In the genomic region with DNA sequence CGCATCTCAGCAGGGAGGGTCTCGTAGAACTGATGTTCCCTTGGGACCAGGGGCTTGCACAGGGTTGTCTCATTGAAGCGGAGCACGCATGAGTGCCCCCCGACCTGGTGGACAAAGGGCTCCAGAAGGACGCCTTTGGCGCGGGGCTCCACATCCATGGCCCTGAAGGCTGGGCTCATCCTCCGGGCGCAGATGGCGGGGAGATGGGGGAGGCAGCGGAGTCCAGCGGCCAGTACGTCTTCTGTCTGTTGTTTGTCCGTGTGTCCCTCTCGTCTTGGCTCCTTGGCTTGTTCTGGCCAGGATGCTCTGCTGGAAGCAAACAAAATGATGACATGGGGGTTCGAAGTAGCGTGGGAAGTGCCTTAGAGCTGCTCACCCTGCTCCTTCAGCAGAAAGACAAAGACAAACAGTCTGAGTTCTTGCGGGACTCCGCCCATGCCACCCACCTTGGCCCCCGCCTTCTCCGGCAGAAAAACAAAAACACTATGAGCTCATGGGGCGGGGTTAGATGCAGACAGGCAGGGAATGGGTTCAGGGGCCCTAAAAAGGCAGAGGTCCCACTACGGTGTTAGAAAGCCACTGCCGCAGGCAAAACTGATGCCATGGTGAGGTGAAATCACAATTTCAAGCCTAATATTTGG, we compare ENCODE assay signal across 10 cellular contexts. TPM values are rescaled to one million over a fixed set of nuclear protein-coding genes. Genes with fewer than 3 reads are reported as not detected.
DNase-seq lines count a peak whose midpoint lies in the region; ATAC-seq and TF ChIP-seq lines count a peak whose summit lies in the region.
"Had no signal": no experiment of that assay in that cellular context is flagged by ENCODE, and none has a peak within 500 bp of the region (broad histone marks: within the 10 kb centered on the region; RNA-seq: fewer than 3 reads in every experiment).

No MANE protein-coding gene starts in this region.

- no peaks in the 10 kb centered on the region for H3K9me3 ChIP-seq in AG04450 (ENCODE audit: control insufficient read depth, insufficient read depth, low read length)
- no peaks in the 10 kb centered on the region for H3K9me3 ChIP-seq in CD8-positive, alpha-beta memory T cell (ENCODE audit: low read length)

- H3K4me3 Mint-ChIP-seq in neural crest cell (no peak overlapping the region), CD14-positive monocyte (no peak overlapping the region)
- H3K4me3 Mint-ChIP-seq in CD8-positive, alpha-beta memory T cell = no peak overlapping the region

- H3K36me3 ChIP-seq in CD8-positive, alpha-beta memory T cell (ENCODE audit: insufficient read depth, low read length) = peaks cover 54% of the 10 kb centered on the region

- DNase-seq in AG04450 (ENCODE audit: low read depth, low spot score) (no peak), fibroblast of the aortic adventitia (ENCODE audit: low read depth) (peak; percentile 64), neural crest cell (ENCODE audit: low read depth, low spot score) (no peak), NCI-H187 treated with DMSO at 0.1 percent for 48 hours (lab: John Stamatoyannopoulos, UW) (no peak), HPDE6-E6E7 (ENCODE audit: extremely low spot score) (no peak), CD14-positive monocyte (ENCODE audit: low spot score) (no peak)
- no peak for DNase-seq in CD8-positive, alpha-beta memory T cell
- DNase-seq: DND-41 had no signal

- peaks cover 23% of the 10 kb centered on the region for H3K36me3 Mint-ChIP-seq in neural crest cell (ENCODE audit: low read depth)
- H3K36me3 Mint-ChIP-seq in CD8-positive, alpha-beta memory T cell = peaks cover 6 to 76% (median 11%) of the 10 kb centered on the region in 3 donors
- H3K36me3 Mint-ChIP-seq in CD14-positive monocyte = peaks cover 54 to 72% of the 10 kb centered on the region in 2 donors

- H3K4me1 Mint-ChIP-seq in neural crest cell (peaks cover 21% of the 10 kb centered on the region), CD14-positive monocyte (no peaks in the 10 kb centered on the region)
- peaks cover 15 to 32% (median 26%) of the 10 kb centered on the region in 3 donors for H3K4me1 Mint-ChIP-seq in CD8-positive, alpha-beta memory T cell

- intact Hi-C loops in CD14-positive monocyte (cut with micrococcal nuclease) = no loop called here

- peaks cover 14% of the 10 kb centered on the region for H3K4me1 ChIP-seq in CD8-positive, alpha-beta memory T cell (ENCODE audit: insufficient read depth, low read length)

- no peaks in the 10 kb centered on the region for H3K27me3 ChIP-seq in AG04450 (ENCODE audit: control insufficient read depth, insufficient read depth, low read length)
- H3K27me3 ChIP-seq in CD8-positive, alpha-beta memory T cell (ENCODE audit: insufficient read depth, low read length, poor library complexity, severe bottlenecking) = no peaks in the 10 kb centered on the region

- TF ChIP-seq CTCF in AG04450 (IDR thresholded peaks at IDR 0.05; ENCODE audit: low read depth, low read length) (no peak), fibroblast of the aortic adventitia (IDR thresholded peaks at IDR 0.05; ENCODE audit: insufficient read depth, low read length) (no peak), neural crest cell (conservative IDR thresholded peaks at IDR 0.05) (no peak), CD14-positive monocyte (IDR thresholded peaks at IDR 0.05) (no peak)

- peak overlapping the region; percentile 70 for H3K27ac ChIP-seq in AG04450 (ENCODE audit: low read depth, low read length)
- no peak overlapping the region for H3K27ac ChIP-seq in CD8-positive, alpha-beta memory T cell (ENCODE audit: low read depth, low read length)
- H3K27ac ChIP-seq: HL-60 had no signal

- CTCF ChIA-PET in AG04450 (lab: Charles Lee) = interaction anchor here (1.0 to 1.1 kb wide), 2 partner anchors 9 to 44 kb away, joined by 3 to 4 read pairs; no protein-coding TSS in a partner anchor
- CTCF ChIA-PET in CD8-positive, alpha-beta memory T cell (lab: Charles Lee) = interaction anchor here (0.6 to 1.4 kb wide), 2 partner anchors 9 to 1086 kb away, joined by 3 to 5 read pairs; a partner anchor contains a TSS

- ATAC-seq in SK-N-SH treated with all-trans-retinoic acid at 6 μM for 48 hours = peak; percentile 28

- POLR2A ChIA-PET in AG04450 (lab: Yijun Ruan, JAX) = no interaction called here
- POLR2A ChIA-PET in CD8-positive, alpha-beta memory T cell (lab: Charles Lee) = no interaction called here

- H3K9me3 Mint-ChIP-seq in neural crest cell (no peaks in the 10 kb centered on the region), CD14-positive monocyte (no peaks in the 10 kb centered on the region)
- H3K9me3 Mint-ChIP-seq in CD8-positive, alpha-beta memory T cell = no peaks in the 10 kb centered on the region

- H3K4me3 ChIP-seq in AG04450 (ENCODE audit: low read depth, low read length) (peak overlapping the region; percentile 13; the same call in 1 of the 2 replicates), fibroblast of the aortic adventitia (ENCODE audit: low read depth, low read length) (peak overlapping the region; percentile 59)
- H3K4me3 ChIP-seq in CD8-positive, alpha-beta memory T cell (ENCODE audit: low read length) = no peak overlapping the region

- H3K27ac Mint-ChIP-seq in neural crest cell (ENCODE audit: unreplicated experiment) (peak overlapping the region; percentile 79), CD14-positive monocyte (peak overlapping the region in 2 of 7 donors; percentile 10 to 22)
- peak overlapping the region in 3 of 8 donors; percentile 42 to 80 (median 67) for H3K27ac Mint-ChIP-seq in CD8-positive, alpha-beta memory T cell

- H3K27me3 Mint-ChIP-seq in neural crest cell (ENCODE audit: low read depth) = no peaks in the 10 kb centered on the region
- H3K27me3 Mint-ChIP-seq in CD8-positive, alpha-beta memory T cell = no peaks in the 10 kb centered on the region
- peaks cover 0 to 1% (median 0%) of the 10 kb centered on the region in 3 donors for H3K27me3 Mint-ChIP-seq in CD14-positive monocyte (ENCODE audit: low read depth in 3 of 3)

TF ChIP-seq in SK-N-SH treated with all-trans-retinoic acid at 6 μM for 48 hours, 23 proteins besides CTCF, POLR2A, EP300 and RAD21:
- TF ChIP-seq ZNF8 (CRISPR knock-in tag; IDR thresholded peaks at IDR 0.05) (no peak), BACH2 (CRISPR knock-in tag; IDR thresholded peaks at IDR 0.05; ENCODE audit: borderline replicate concordance) (no peak), ARNTL (CRISPR knock-in tag; IDR thresholded peaks at IDR 0.05; ENCODE audit: borderline replicate concordance, low read depth) (no peak), ZC3H10 (CRISPR knock-in tag; IDR thresholded peaks at IDR 0.05) (no peak), ZFP3 (CRISPR knock-in tag; IDR thresholded peaks at IDR 0.05) (no peak)

RNA-seq across cellular contexts. Expression of a gene that starts 9.5 kb away (rescaled TPM):
- polyA plus RNA-seq in AG04450 (2011; rRNA removed) = 25.4 and 36.3 TPM in 2 replicates
- 41.5 and 70.4 TPM in 2 replicates for polyA minus RNA-seq in AG04450 (2011; rRNA and poly(A)+ RNA removed)
- total RNA-seq in fibroblast of the aortic adventitia (ENCODE audit: low replicate concordance) = 8.1 and 20.0 TPM in 2 replicates
- 25.3 and 30.2 TPM in 2 replicates for total RNA-seq in neural crest cell
- 10 to 100 TPM; 29.2 to 30.2 TPM for total RNA-seq in CD8-positive, alpha-beta memory T cell
- 11.0 TPM for polyA plus RNA-seq in CD8-positive, alpha-beta memory T cell
- polyA plus RNA-seq in CD14-positive monocyte = 1 to 10 TPM; 4.2 to 4.3 TPM

RNA-seq across cellular contexts. Expression of a gene that starts 21.8 kb away (rescaled TPM):
- polyA plus RNA-seq in AG04450 (2011; rRNA removed) (110 and 115 TPM in 2 replicates), CD14-positive monocyte (10 to 100 TPM; 16.5 to 18.7 TPM)
- polyA minus RNA-seq in AG04450 (2011; rRNA and poly(A)+ RNA removed) = 81.0 and 85.0 TPM in 2 replicates
- total RNA-seq in fibroblast of the aortic adventitia (ENCODE audit: low replicate concordance) (35.7 and 44.3 TPM in 2 replicates), neural crest cell (139 and 143 TPM in 2 replicates)
- 10 to 100 TPM; 43.9 to 47.1 TPM for total RNA-seq in CD8-positive, alpha-beta memory T cell
- polyA plus RNA-seq in CD8-positive, alpha-beta memory T cell = 50.5 TPM

RNA-seq across cellular contexts. Expression of a gene that starts 32.5 kb away (rescaled TPM):
- polyA plus RNA-seq in AG04450 (2011; rRNA removed) (0.55 and 0.73 TPM in 2 replicates), CD14-positive monocyte (not detected)
- polyA minus RNA-seq in AG04450 (2011; rRNA and poly(A)+ RNA removed) = 1.8 and 2.3 TPM in 2 replicates
- total RNA-seq in fibroblast of the aortic adventitia (ENCODE audit: low replicate concordance) (0.81 and 0.98 TPM in 2 replicates), neural crest cell (26.5 and 27.2 TPM in 2 replicates)
- 10 to 100 TPM; 19.3 TPM for total RNA-seq in CD8-positive, alpha-beta memory T cell
- 0.41 TPM for polyA plus RNA-seq in CD8-positive, alpha-beta memory T cell

RNA-seq across cellular contexts. Expression of a gene that starts 60.0 kb away (rescaled TPM):
- polyA plus RNA-seq in AG04450 (2011; rRNA removed) = 22.2 and 23.1 TPM in 2 replicates
- 34.3 and 43.5 TPM in 2 replicates for polyA minus RNA-seq in AG04450 (2011; rRNA and poly(A)+ RNA removed)
- total RNA-seq in fibroblast of the aortic adventitia (ENCODE audit: low replicate concordance) = 11.6 and 19.5 TPM in 2 replicates
- total RNA-seq in neural crest cell = 54.8 and 57.4 TPM in 2 replicates
- 10 to 100 TPM; 26.4 to 28.6 TPM for total RNA-seq in CD8-positive, alpha-beta memory T cell
- polyA plus RNA-seq in CD8-positive, alpha-beta memory T cell = 4.9 TPM
- polyA plus RNA-seq in CD14-positive monocyte = 10 to 100 TPM; 16.3 to 20.4 TPM

Comparison
In these comparisons a context has a peak if more than half of its experiments do, and no peak if none do; other contexts are left out.
1. RNA of a gene that starts 32.5 kb away (total RNA-seq): 26.5 to 27.2 TPM in neural crest cell and 19.3 TPM in CD8-positive, alpha-beta memory T cell; 0.81 to 0.98 TPM in fibroblast of the aortic adventitia; every median in the first group is over 10 times any median in the second.